In genomic region chr10:96697026-96697425, GRCh38 we compare ENCODE assay signal across 16 cellular contexts. TPM values are rescaled to one million over a fixed set of nuclear protein-coding genes. Genes with fewer than 3 reads are reported as not detected.
"Had no signal": no experiment of that assay in that cellular context is flagged by ENCODE, and none has a peak within 500 bp of the region (broad histone marks: within the 10 kb centered on the region; RNA-seq: fewer than 3 reads in every experiment).

No MANE protein-coding gene starts in this region.

- DNase-seq: activated CD4-positive, alpha-beta T cell treated with anti-CD3 and anti-CD28 coated beads, Interleukin-2, amount 10 ng/mL, durations not matched to agents 24 days and 14 days; activated naive CD4-positive, alpha-beta T cell treated with anti-CD3 and anti-CD28 coated beads, Interleukin-2, amount 10 ng/mL, durations not matched to agents 7 days and 5 days; adrenal gland; foreskin melanocyte; head of caudate nucleus; left colon; naive thymus-derived CD8-positive, alpha-beta T cell; nucleus accumbens; right cardiac atrium; small intestine; upper lobe of left lung had no signal

- H3K9me3 Mint-ChIP-seq: activated CD4-positive, alpha-beta T cell treated with anti-CD3 and anti-CD28 coated beads, Interleukin-2, amount 10 ng/mL, durations not matched to agents 24 days and 14 days; activated naive CD4-positive, alpha-beta T cell treated with anti-CD3 and anti-CD28 coated beads, Interleukin-2, amount 10 ng/mL, durations not matched to agents 7 days and 5 days; activated T-helper 17 cell treated with anti-CD3 and anti-CD28 coated beads, Interleukin-2, amount 50 U/mL, for 72 hours; naive thymus-derived CD8-positive, alpha-beta T cell; WTC11 had no signal

- H3K27ac Mint-ChIP-seq: activated CD4-positive, alpha-beta T cell treated with anti-CD3 and anti-CD28 coated beads, Interleukin-2, amount 10 ng/mL, durations not matched to agents 24 days and 14 days; activated naive CD4-positive, alpha-beta T cell treated with anti-CD3 and anti-CD28 coated beads, Interleukin-2, amount 10 ng/mL, durations not matched to agents 7 days and 5 days; activated T-helper 17 cell treated with anti-CD3 and anti-CD28 coated beads, Interleukin-2, amount 50 U/mL, for 72 hours; WTC11 had no signal

- FAIRE-seq: colon, endothelial cell of umbilical vein, small intestine had no signal

- H3K4me3 ChIP-seq: adrenal gland, lung, upper lobe of left lung had no signal

- H3K9me3 ChIP-seq: adrenal gland, upper lobe of left lung had no signal

- H3K27me3 Mint-ChIP-seq: activated CD4-positive, alpha-beta T cell treated with anti-CD3 and anti-CD28 coated beads, Interleukin-2, amount 10 ng/mL, durations not matched to agents 24 days and 14 days; activated T-helper 17 cell treated with anti-CD3 and anti-CD28 coated beads, Interleukin-2, amount 50 U/mL, for 72 hours; naive thymus-derived CD8-positive, alpha-beta T cell had no signal

- H3K36me3 Mint-ChIP-seq: activated naive CD4-positive, alpha-beta T cell treated with anti-CD3 and anti-CD28 coated beads, Interleukin-2, amount 10 ng/mL, durations not matched to agents 7 days and 5 days; naive thymus-derived CD8-positive, alpha-beta T cell; WTC11 had no signal

- H3K4me3 Mint-ChIP-seq: activated CD4-positive, alpha-beta T cell treated with anti-CD3 and anti-CD28 coated beads, Interleukin-2, amount 10 ng/mL, durations not matched to agents 24 days and 14 days; activated naive CD4-positive, alpha-beta T cell treated with anti-CD3 and anti-CD28 coated beads, Interleukin-2, amount 10 ng/mL, durations not matched to agents 7 days and 5 days; activated T-helper 17 cell treated with anti-CD3 and anti-CD28 coated beads, Interleukin-2, amount 50 U/mL, for 72 hours; WTC11 had no signal

- ATAC-seq: left colon; naive thymus-derived CD8-positive, alpha-beta T cell; right cardiac atrium; WTC11 had no signal

- H3K27me3 ChIP-seq: adrenal gland, upper lobe of left lung had no signal

- H3K36me3 ChIP-seq: adrenal gland, upper lobe of left lung had no signal

- H3K27ac ChIP-seq: adrenal gland, upper lobe of left lung had no signal

RNA-seq across cellular contexts. Expression of gene PIK3AP1, which starts 23.3 kb away (rescaled TPM):
- total RNA-seq: endothelial cell of umbilical vein had no signal
